ENCODE assay signal across 29 cellular contexts in genomic region chr3:141779667-141780066, GRCh38. TPM values are rescaled to one million over a fixed set of nuclear protein-coding genes. Genes with fewer than 3 reads are reported as not detected.
"Had no signal": no experiment of that assay in that cellular context is flagged by ENCODE, and none has a peak within 500 bp of the region (broad histone marks: within the 10 kb centered on the region; RNA-seq: fewer than 3 reads in every experiment).

No MANE protein-coding gene starts in this region.

- ATAC-seq: foreskin keratinocyte, gastroesophageal sphincter, heart right ventricle, left cardiac atrium, left lung, left ventricle myocardium superior, lower lobe of right lung, mucosa of descending colon had no signal

- H3K36me3 Mint-ChIP-seq: mesothelial cell of epicardium had no signal

- H3K4me3 ChIP-seq: coronary artery, dorsolateral prefrontal cortex, esophagus muscularis mucosa, gastroesophageal sphincter, heart right ventricle, left lung, lower lobe of right lung, mucosa of descending colon had no signal

- H3K27me3 ChIP-seq: dorsolateral prefrontal cortex, foreskin keratinocyte, gastroesophageal sphincter, left lung had no signal

- H3K4me3 Mint-ChIP-seq: mesothelial cell of epicardium, naive B cell had no signal

- DNase-seq: dermis blood vessel endothelial cell; dorsolateral prefrontal cortex; effector CD4-positive, alpha-beta T cell; effector memory CD4-positive, alpha-beta T cell; foreskin keratinocyte; head of caudate nucleus; heart right ventricle; hippocampal formation; left cardiac atrium; left lung; left ventricle myocardium superior; lower lobe of right lung; mesenchymal stem cell; mucosa of descending colon; naive B cell had no signal

- H3K36me3 ChIP-seq: esophagus muscularis mucosa, gastroesophageal sphincter, heart right ventricle, left lung, lower lobe of right lung had no signal

- H3K4me1 Mint-ChIP-seq: mesothelial cell of epicardium, naive B cell had no signal

- FAIRE-seq: colon, endothelial cell of umbilical vein, frontal cortex, islet of Langerhans, keratinocyte had no signal

- H3K27ac Mint-ChIP-seq: mesothelial cell of epicardium had no signal

RNA-seq across cellular contexts. Expression of gene GRK7, which starts 16.5 kb away (rescaled TPM):
- total RNA-seq: dermis blood vessel endothelial cell, endothelial cell of umbilical vein, epithelial cell of proximal tubule, fibroblast of villous mesenchyme, foreskin keratinocyte, gastroesophageal sphincter, kidney epithelial cell, left cardiac atrium, left lung, left ventricle myocardium superior, lower lobe of right lung, lung microvascular endothelial cell, mesenteric fat pad, mesothelial cell of epicardium, mucosa of descending colon had no signal
